Comparison of ENCODE assay signal across 16 cellular contexts in genomic region chr6:140388141-140388802, GRCh38.
"Had no signal": no experiment of that assay in that cellular context is flagged by ENCODE, and none has a peak within 500 bp of the region (broad histone marks: within the 10 kb centered on the region; RNA-seq: fewer than 3 reads in every experiment).

No MANE protein-coding gene starts in this region.

- H3K27me3 ChIP-seq: body of pancreas, foreskin keratinocyte had no signal

- H3K27ac ChIP-seq: body of pancreas, foreskin keratinocyte, prostate gland had no signal

- H3K9me3 ChIP-seq: body of pancreas, prostate gland had no signal

- H3K36me3 ChIP-seq: prostate gland had no signal

- H3K4me1 ChIP-seq: foreskin keratinocyte, prostate gland had no signal

- H3K4me3 ChIP-seq: body of pancreas, prostate gland had no signal

- DNase-seq: activated CD4-positive, alpha-beta T cell treated with anti-CD3 and anti-CD28 coated beads, Interleukin-2, amount 50 U/mL, for 4 hours; activated CD4-positive, CD25-positive, alpha-beta regulatory T cell treated with anti-CD3 and anti-CD28 coated beads, Interleukin-2, amount 50 U/mL, for 72 hours; activated effector memory CD4-positive, alpha-beta T cell treated with Interleukin-2 at 50 U/mL for 16 hours; activated T-cell treated with anti-CD3 and anti-CD28 coated beads, Interleukin-2, amount 50 U/mL, for 1 hour; amniotic stem cell; body of pancreas; effector memory CD8-positive, alpha-beta T cell; erythroblast; head of caudate nucleus; left cardiac atrium; occipital lobe; stimulated activated CD4-positive, alpha-beta T cell treated with anti-CD3 and anti-CD28 coated beads, Interleukin-12 subunit alpha, Interleukin-12 subunit beta, amount 100 ng/mL, for 4 hours; stimulated activated CD4-positive, alpha-beta T cell treated with anti-CD3 and anti-CD28 coated beads, Interleukin-4, amount 100 ng/mL, for 1 hour; stimulated activated CD8-positive, alpha-beta memory T cell treated with anti-CD3 and anti-CD28 coated beads, Interleukin-4, amount 100 ng/mL, for 48 hours had no signal
